In the genomic region with DNA sequence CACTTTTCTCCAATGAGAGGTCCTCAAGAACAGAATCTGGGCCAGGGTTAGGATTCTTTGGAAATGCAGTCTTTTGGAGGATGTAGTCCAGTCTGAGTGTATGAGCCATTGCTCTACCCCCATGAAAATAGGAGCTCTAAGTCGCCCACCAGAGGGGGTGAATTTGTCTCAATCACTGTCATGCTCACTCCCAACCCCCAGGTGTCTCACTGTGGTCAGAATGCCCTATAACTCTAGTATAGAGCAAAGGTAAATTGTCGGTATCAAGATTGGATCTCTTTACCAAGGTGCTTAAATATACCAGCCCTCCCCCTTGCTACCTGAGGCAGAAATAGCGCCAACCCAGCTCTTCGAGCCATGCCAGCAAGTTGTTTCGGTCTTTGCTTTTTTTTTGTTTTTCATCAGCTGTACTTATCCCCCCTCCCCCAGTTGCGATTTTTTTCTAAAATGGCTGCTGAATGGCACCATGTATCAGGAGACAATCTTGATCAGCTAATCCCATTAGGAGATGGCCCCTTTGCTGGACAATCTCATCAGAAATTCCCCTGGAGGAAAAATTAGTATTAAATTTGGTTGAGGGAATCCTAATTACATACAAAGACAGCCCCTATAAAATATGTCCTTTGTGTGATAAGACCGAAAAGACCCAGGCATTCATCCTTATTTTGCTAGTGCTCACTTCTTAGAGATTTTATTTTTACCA, we compare ENCODE assay signal across 14 cellular contexts.
DNase-seq lines count a peak whose midpoint lies in the region; ATAC-seq, FAIRE-seq and TF ChIP-seq lines count a peak whose summit lies in the region.
"Had no signal": no experiment of that assay in that cellular context is flagged by ENCODE, and none has a peak within 500 bp of the region (broad histone marks: within the 10 kb centered on the region; RNA-seq: fewer than 3 reads in every experiment).

No MANE protein-coding gene starts in this region.

- no peak for FAIRE-seq in RCC 7860 (lab: Jason Lieb, UNC)

- TF ChIP-seq CTCF in GM12872 (IDR thresholded peaks at IDR 0.05; ENCODE audit: insufficient read depth, low read depth, low read length) (peak; percentile 31; the same call in 2 of the 3 replicates), epithelial cell of esophagus (IDR thresholded peaks at IDR 0.05; ENCODE audit: insufficient read depth, low read depth, low read length, missing control alignments) (peak; percentile 25), transverse colon (IDR thresholded peaks at IDR 0.05) (peak in 1 of 5 experiments; percentile 10)

- DNase-seq in ACHN (peak; percentile 20), NT2/D1 (ENCODE audit: low read depth, low spot score) (peak; percentile 75), epithelial cell of esophagus (ENCODE audit: low read depth) (peak; percentile 8), RCC 7860 (ENCODE audit: low spot score) (no peak), transverse colon (no peak), GM19238 (ENCODE audit: insufficient read length, low spot score) (no peak)
- DNase-seq: activated CD8-positive, alpha-beta memory T cell treated with anti-CD3 and anti-CD28 coated beads, Interleukin-2, amount 50 U/mL, for 4 hours; stimulated activated CD4-positive, alpha-beta T cell treated with anti-CD3 and anti-CD28 coated beads, Interleukin-4, amount 100 ng/mL, for 4 hours; substantia nigra; T-cell had no signal

- H3K9me3 ChIP-seq in NT2/D1 (ENCODE audit: insufficient read depth, low read length): no peaks in the 10 kb centered on the region
- no peaks in the 10 kb centered on the region for H3K9me3 ChIP-seq in transverse colon

- TF ChIP-seq POLR2A in transverse colon (IDR thresholded peaks at IDR 0.05): no peak

- no peak overlapping the region for H3K9ac ChIP-seq in NT2/D1 (ENCODE audit: insufficient read length, low read depth)

- H3K36me3 ChIP-seq in NT2/D1 (ENCODE audit: insufficient read depth, insufficient read length, low read length): no peaks in the 10 kb centered on the region
- H3K36me3 ChIP-seq in transverse colon: no peaks in the 10 kb centered on the region

- no peaks in the 10 kb centered on the region for H3K27me3 ChIP-seq in NT2/D1 (ENCODE audit: insufficient read depth, insufficient read length)
- H3K27me3 ChIP-seq in transverse colon: no peaks in the 10 kb centered on the region

- no peak for ATAC-seq in GM18858 (IDR thresholded peaks at IDR 0.05; ENCODE audit: unreplicated experiment)
- ATAC-seq: esophagus mucosa, left lobe of liver, T-cell had no signal

- intact Hi-C loops in transverse colon (cut with DNase I; ENCODE audit: low total_unique reads): no loop called here

- in situ Hi-C loops in ACHN (cut with HindIII; ENCODE audit: low pct_ligation_motif_present, low pct_unique_long_range_greater_than_20kb, low sequenced_read_pairs) (no loop called here), transverse colon (cut with MboI; ENCODE audit: low pct_ligation_motif_present in 1 of 4, low pct_unique_long_range_greater_than_20kb in 1 of 4, low sequenced_read_pairs in 3 of 4) (no loop called here)

- H3K4me1 ChIP-seq in NT2/D1 (ENCODE audit: insufficient read depth, insufficient read length) (no peaks in the 10 kb centered on the region), transverse colon (no peaks in the 10 kb centered on the region)

- H3K27ac ChIP-seq in transverse colon: no peak overlapping the region

- WGBS in transverse colon (ENCODE audit: low coverage in 1 of 2), 2 donors: 72 to 88% methylated on average over 5 to 7 of the region's 7 CpGs

- TF ChIP-seq EP300 in transverse colon (IDR thresholded peaks at IDR 0.05; ENCODE audit: low read depth): no peak

- H3K4me3 ChIP-seq in NT2/D1 (ENCODE audit: insufficient read length, low read depth): no peak overlapping the region
- no peak overlapping the region for H3K4me3 ChIP-seq in epithelial cell of esophagus (ENCODE audit: low read length)
- no peak overlapping the region for H3K4me3 ChIP-seq in transverse colon

Comparison
In these comparisons a context has a peak if more than half of its experiments do, and no peak if none do; other contexts are left out.
1. DNase-seq: peak in ACHN (single experiment), NT2/D1 (single experiment) and epithelial cell of esophagus (single experiment); none in RCC 7860 (single experiment), transverse colon (single experiment) and GM19238 (single experiment).